Comparison of ENCODE assay signal across 12 cellular contexts in genomic region chr20:13865825-13866351, GRCh38.
A peak's percentile ranks its signal among the peaks of the same experiment; 100 is the strongest.
DNase-seq lines count a peak whose midpoint lies in the region; ATAC-seq and TF ChIP-seq lines count a peak whose summit lies in the region.
"Had no signal": no experiment of that assay in that cellular context is flagged by ENCODE, and none has a peak within 500 bp of the region (broad histone marks: within the 10 kb centered on the region; RNA-seq: fewer than 3 reads in every experiment).

No MANE protein-coding gene starts in this region.

- H3K27ac Mint-ChIP-seq in stimulated activated effector memory CD8-positive, alpha-beta T cell treated with anti-CD3 and anti-CD28 coated beads, Interleukin-12 subunit alpha, Interleukin-12 subunit beta, amount 100 ng/mL, for 72 hours: no peak overlapping the region
- no peak overlapping the region for H3K27ac Mint-ChIP-seq in endothelial cell (ENCODE audit: unreplicated experiment)
- H3K27ac Mint-ChIP-seq: activated naive CD4-positive, alpha-beta T cell treated with anti-CD3 and anti-CD28 coated beads for 36 hours had no signal

- no peaks in the 10 kb centered on the region for H3K27me3 Mint-ChIP-seq in endothelial cell (ENCODE audit: unreplicated experiment)

- DNase-seq in COLO668 (lab: John Stamatoyannopoulos, UW; ENCODE audit: unreplicated experiment): peak; percentile 19
- peak; percentile 13 for DNase-seq in NCI-H2029 (lab: John Stamatoyannopoulos, UW)
- DNase-seq in colonic mucosa: peak; percentile 28
- no peak for DNase-seq in stimulated activated CD4-positive, alpha-beta T cell treated with anti-CD3 and anti-CD28 coated beads, Interleukin-15, amount 100 ng/mL, for 24 hours
- DNase-seq in dorsolateral prefrontal cortex: no peak
- DNase-seq in stimulated activated effector memory CD8-positive, alpha-beta T cell treated with anti-CD3 and anti-CD28 coated beads, Interleukin-12 subunit alpha, Interleukin-12 subunit beta, amount 100 ng/mL, for 72 hours (ENCODE audit: low spot score in 2 of 2): no peak
- no peak for DNase-seq in endothelial cell (ENCODE audit: low spot score)
- DNase-seq: activated naive CD4-positive, alpha-beta T cell treated with anti-CD3 and anti-CD28 coated beads for 36 hours; CD8-positive, alpha-beta memory T cell; NCI-H774 had no signal

- H3K36me3 Mint-ChIP-seq in stimulated activated effector memory CD8-positive, alpha-beta T cell treated with anti-CD3 and anti-CD28 coated beads, Interleukin-12 subunit alpha, Interleukin-12 subunit beta, amount 100 ng/mL, for 72 hours: no peaks in the 10 kb centered on the region
- H3K36me3 Mint-ChIP-seq in endothelial cell (ENCODE audit: low read depth, unreplicated experiment): no peaks in the 10 kb centered on the region
- H3K36me3 Mint-ChIP-seq: CD8-positive, alpha-beta memory T cell had no signal

- H3K9me3 ChIP-seq in colonic mucosa (no peaks in the 10 kb centered on the region), neutrophil (no peaks in the 10 kb centered on the region)

- H3K27me3 ChIP-seq in colonic mucosa: no peaks in the 10 kb centered on the region
- H3K27me3 ChIP-seq in neutrophil: no peaks in the 10 kb centered on the region
- no peaks in the 10 kb centered on the region for H3K27me3 ChIP-seq in dorsolateral prefrontal cortex

- no peak overlapping the region for H3K4me3 Mint-ChIP-seq in stimulated activated effector memory CD8-positive, alpha-beta T cell treated with anti-CD3 and anti-CD28 coated beads, Interleukin-12 subunit alpha, Interleukin-12 subunit beta, amount 100 ng/mL, for 72 hours
- no peak overlapping the region for H3K4me3 Mint-ChIP-seq in endothelial cell (ENCODE audit: unreplicated experiment)
- H3K4me3 Mint-ChIP-seq: activated naive CD4-positive, alpha-beta T cell treated with anti-CD3 and anti-CD28 coated beads for 36 hours; CD8-positive, alpha-beta memory T cell had no signal

- H3K27ac ChIP-seq in colonic mucosa (no peak overlapping the region), neutrophil (peak overlapping the region; percentile 50), dorsolateral prefrontal cortex (no peak overlapping the region)
- H3K27ac ChIP-seq: VCaP had no signal

- H3K4me1 ChIP-seq in colonic mucosa (no peaks in the 10 kb centered on the region), neutrophil (ENCODE audit: control insufficient read depth in 1 of 2, insufficient read depth in 1 of 2, low read depth in 1 of 2, low read length in 1 of 2) (peaks cover 58 to 82% of the 10 kb centered on the region in 2 experiments)

- H3K36me3 ChIP-seq in colonic mucosa (no peaks in the 10 kb centered on the region), neutrophil (no peaks in the 10 kb centered on the region)

- no peak overlapping the region for H3K9ac ChIP-seq in colonic mucosa (ENCODE audit: low read depth in 2 of 2, low read length in 2 of 2)

- H3K4me1 Mint-ChIP-seq in stimulated activated effector memory CD8-positive, alpha-beta T cell treated with anti-CD3 and anti-CD28 coated beads, Interleukin-12 subunit alpha, Interleukin-12 subunit beta, amount 100 ng/mL, for 72 hours: no peaks in the 10 kb centered on the region
- H3K4me1 Mint-ChIP-seq in endothelial cell (ENCODE audit: unreplicated experiment): no peaks in the 10 kb centered on the region
- H3K4me1 Mint-ChIP-seq: CD8-positive, alpha-beta memory T cell had no signal

- no peak for TF ChIP-seq CTCF in colonic mucosa (IDR thresholded peaks at IDR 0.05)
- TF ChIP-seq CTCF in neutrophil (IDR thresholded peaks at IDR 0.05): no peak
- TF ChIP-seq CTCF in dorsolateral prefrontal cortex (IDR thresholded peaks at IDR 0.05 in 54 of 56, conservative IDR thresholded peaks at IDR 0.05 in 2 of 56; ENCODE audit: low read depth in 1 of 56, partially characterized antibody in 56 of 56): no peak
- TF ChIP-seq CTCF in endothelial cell (IDR thresholded peaks at IDR 0.05; ENCODE audit: unreplicated experiment): no peak

- intact Hi-C loops in colonic mucosa (cut with DNase I) (no loop called here), dorsolateral prefrontal cortex (cut with DNase I) (no loop called here)

- no peaks in the 10 kb centered on the region for H3K9me3 Mint-ChIP-seq in stimulated activated effector memory CD8-positive, alpha-beta T cell treated with anti-CD3 and anti-CD28 coated beads, Interleukin-12 subunit alpha, Interleukin-12 subunit beta, amount 100 ng/mL, for 72 hours
- H3K9me3 Mint-ChIP-seq in endothelial cell (ENCODE audit: unreplicated experiment): no peaks in the 10 kb centered on the region
- H3K9me3 Mint-ChIP-seq: activated naive CD4-positive, alpha-beta T cell treated with anti-CD3 and anti-CD28 coated beads for 36 hours; CD8-positive, alpha-beta memory T cell had no signal

- H3K4me3 ChIP-seq in colonic mucosa: no peak overlapping the region
- H3K4me3 ChIP-seq in neutrophil (ENCODE audit: low read depth in 1 of 2, low read length in 1 of 2): no peak overlapping the region
- no peak overlapping the region for H3K4me3 ChIP-seq in dorsolateral prefrontal cortex

- ATAC-seq in stimulated activated effector memory CD8-positive, alpha-beta T cell treated with anti-CD3 and anti-CD28 coated beads, Interleukin-12 subunit alpha, Interleukin-12 subunit beta, amount 100 ng/mL, for 72 hours: no peak

Comparison
In these comparisons a context has a peak if more than half of its experiments do, and no peak if none do; other contexts are left out.
1. DNase-seq: peak in COLO668 (single experiment), NCI-H2029 (single experiment) and colonic mucosa (single experiment); none in stimulated activated CD4-positive, alpha-beta T cell treated with anti-CD3 and anti-CD28 coated beads, Interleukin-15, amount 100 ng/mL, for 24 hours (single experiment), dorsolateral prefrontal cortex (0 of 10), stimulated activated effector memory CD8-positive, alpha-beta T cell treated with anti-CD3 and anti-CD28 coated beads, Interleukin-12 subunit alpha, Interleukin-12 subunit beta, amount 100 ng/mL, for 72 hours (0 of 2) and endothelial cell (single experiment).